ENCODE assay signal across 20 cellular contexts in the genomic region with DNA sequence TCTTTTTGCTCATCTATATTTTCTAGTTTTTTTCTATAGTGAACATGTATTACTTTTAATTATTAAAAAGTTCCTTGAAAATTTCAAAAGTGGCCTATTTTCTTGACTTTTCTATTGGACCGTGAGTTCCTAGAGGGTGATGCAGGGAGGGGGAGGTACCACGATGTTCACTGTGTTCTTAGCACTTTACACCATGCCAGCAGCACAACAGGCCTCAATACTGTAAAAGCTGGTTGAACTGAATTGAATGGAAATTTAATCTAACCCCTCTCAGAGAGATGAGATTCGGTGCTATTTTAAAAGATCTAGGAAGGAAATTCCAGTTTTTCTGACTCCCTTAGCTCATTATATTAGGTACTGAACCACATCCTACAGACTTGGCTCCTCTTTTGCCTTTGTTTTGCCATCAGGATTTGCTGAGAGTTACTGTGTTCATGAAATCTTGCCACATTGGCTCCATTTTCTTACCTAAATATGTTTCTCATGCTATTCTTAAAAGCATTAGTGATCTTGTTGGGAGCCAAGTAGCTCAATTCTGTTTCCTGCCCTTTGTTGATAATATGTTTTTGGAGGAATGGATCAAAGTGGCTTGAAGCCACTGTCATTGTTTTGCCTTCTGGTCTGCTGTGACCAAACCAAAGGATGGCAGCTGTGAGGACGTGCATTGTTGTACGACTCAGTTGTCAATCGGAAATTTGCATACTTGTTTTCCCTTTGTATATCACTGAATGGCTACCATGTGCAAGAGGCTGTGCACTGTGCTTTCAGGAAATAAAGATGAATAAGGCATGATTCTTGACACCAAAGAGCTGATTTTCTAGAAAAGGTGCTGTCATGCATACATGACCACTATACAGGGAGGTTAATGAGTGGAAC. TPM values are rescaled to one million over a fixed set of nuclear protein-coding genes. Genes with fewer than 3 reads are reported as not detected.
DNase-seq lines count a peak whose midpoint lies in the region; ATAC-seq and TF ChIP-seq lines count a peak whose summit lies in the region.
"Had no signal": no experiment of that assay in that cellular context is flagged by ENCODE, and none has a peak within 500 bp of the region (broad histone marks: within the 10 kb centered on the region; RNA-seq: fewer than 3 reads in every experiment).

No MANE protein-coding gene starts in this region.

- ATAC-seq in GM21381 (IDR thresholded peaks at IDR 0.05; ENCODE audit: unreplicated experiment): no peak

- DNase-seq in AG10803 (ENCODE audit: low read depth) (peak; percentile 26), GM23248 (peak; percentile 14), chondrocyte (ENCODE audit: low spot score) (no peak), neural crest cell (ENCODE audit: low read depth, low spot score) (no peak), HPDE6-E6E7 (ENCODE audit: extremely low spot score) (no peak)
- DNase-seq in activated naive CD4-positive, alpha-beta T cell treated with anti-CD3 and anti-CD28 coated beads, Interleukin-2, amount 50 U/mL, for 16 hours: no peak
- DNase-seq: activated CD4-positive, alpha-beta T cell treated with anti-CD3 and anti-CD28 coated beads, Interleukin-2, amount 50 U/mL, for 1 hour; activated T-cell treated with anti-CD3 and anti-CD28 coated beads for 4 hours; anterior cingulate cortex; COR-L47; midbrain; MV-4-11; NCI-H187 treated with DMSO at 0.1 percent for 48 hours; SHP77; stimulated activated CD4-positive, alpha-beta T cell treated with anti-CD3 and anti-CD28 coated beads, Interleukin-12 subunit alpha, Interleukin-12 subunit beta, amount 100 ng/mL, for 4 hours; stimulated activated CD8-positive, alpha-beta memory T cell treated with anti-CD3 and anti-CD28 coated beads, Interleukin-4, amount 100 ng/mL, for 48 hours; T-helper 1 cell had no signal

- no peak overlapping the region for H3K27ac ChIP-seq in GM23248
- H3K27ac ChIP-seq: KMS-11, suprapubic skin had no signal

- peaks cover 35% of the 10 kb centered on the region for H3F3A ChIP-seq in GM23248 (ENCODE audit: insufficient read depth)

- H4K20me1 ChIP-seq in GM23248 (ENCODE audit: insufficient read depth): peaks cover 6% of the 10 kb centered on the region; the same call in 1 of the 2 replicates

- H3K4me3 Mint-ChIP-seq in chondrocyte (ENCODE audit: unreplicated experiment) (no peak overlapping the region), neural crest cell (peak overlapping the region; percentile 48)

- in situ Hi-C loops in GM23248 (cut with MboI): no loop called here

- peaks cover 43% of the 10 kb centered on the region for H3K4me1 ChIP-seq in GM23248 (ENCODE audit: insufficient read depth)

- no peaks in the 10 kb centered on the region for H3K36me3 Mint-ChIP-seq in chondrocyte (ENCODE audit: low read depth)
- H3K36me3 Mint-ChIP-seq in neural crest cell (ENCODE audit: low read depth): peaks cover 2% of the 10 kb centered on the region

- H3K9ac ChIP-seq in GM23248: no peak overlapping the region
- H3K9ac ChIP-seq: KMS-11 had no signal

- peaks cover 99% of the 10 kb centered on the region for H3K79me2 ChIP-seq in GM23248 (ENCODE audit: insufficient read depth)

- H3K36me3 ChIP-seq in GM23248 (ENCODE audit: low read depth): no peaks in the 10 kb centered on the region
- H3K36me3 ChIP-seq: suprapubic skin had no signal

- no peaks in the 10 kb centered on the region for H3K27me3 ChIP-seq in GM23248 (replicated peaks; ENCODE audit: insufficient read depth)
- H3K27me3 ChIP-seq: suprapubic skin had no signal

- TF ChIP-seq CTCF in AG10803 (conservative IDR thresholded peaks at IDR 0.05; ENCODE audit: low read length) (no peak), chondrocyte (IDR thresholded peaks at IDR 0.05) (no peak), neural crest cell (conservative IDR thresholded peaks at IDR 0.05) (no peak)

- no peak overlapping the region for H3K4me2 ChIP-seq in GM23248 (ENCODE audit: unreplicated experiment)
- H3K4me2 ChIP-seq: KMS-11 had no signal

- H3K9me3 ChIP-seq in GM23248 (ENCODE audit: low read depth): no peaks in the 10 kb centered on the region
- H3K9me3 ChIP-seq: suprapubic skin had no signal

- no peak overlapping the region for H2AFZ ChIP-seq in GM23248

- H3K27me3 Mint-ChIP-seq in chondrocyte (ENCODE audit: low read depth) (no peaks in the 10 kb centered on the region), neural crest cell (ENCODE audit: low read depth) (no peaks in the 10 kb centered on the region)

- H3K27ac Mint-ChIP-seq in chondrocyte (ENCODE audit: unreplicated experiment) (peak overlapping the region; percentile 57), neural crest cell (ENCODE audit: unreplicated experiment) (peak overlapping the region; percentile 58)

- WGBS in GM23248 (ENCODE audit: low coverage in 1 of 2, low lambda C conversion rate in 2 of 2, missing lambda C conversion rate in 2 of 2), 2 experiments: 35 to 40% methylated on average over 6 of the region's 6 CpGs

- H3K4me3 ChIP-seq in AG10803 (ENCODE audit: low read length) (no peak overlapping the region), GM23248 (no peak overlapping the region)
- H3K4me3 ChIP-seq: suprapubic skin had no signal

- no peaks in the 10 kb centered on the region for H3K9me2 ChIP-seq in GM23248 (ENCODE audit: insufficient read depth)

- no peaks in the 10 kb centered on the region for H3K9me3 Mint-ChIP-seq in chondrocyte (ENCODE audit: low read depth)
- H3K9me3 Mint-ChIP-seq in neural crest cell: no peaks in the 10 kb centered on the region

- H3K4me1 Mint-ChIP-seq in chondrocyte (ENCODE audit: low read depth) (peaks cover 50% of the 10 kb centered on the region), neural crest cell (peaks cover 74% of the 10 kb centered on the region)

RNA-seq across cellular contexts. Expression of a gene that starts 25.3 kb away (rescaled TPM):
- total RNA-seq in GM23248 (2014; rRNA removed; shearing (Covaris generic)): 197 and 211 TPM in 2 replicates
- 120 and 126 TPM in 2 replicates for polyA plus RNA-seq in GM23248 (2016; fragmentation: Nextera tagmentation; extraction: Ambion mirVana)
- total RNA-seq in chondrocyte: 64.7 to 116 TPM (median 114 TPM) in 3 replicates
- 107 and 116 TPM in 2 replicates for total RNA-seq in neural crest cell

Comparison
In these comparisons a context has a peak if more than half of its experiments do, and no peak if none do; other contexts are left out.
1. DNase-seq: peak in AG10803 (single experiment) and GM23248 (single experiment); none in chondrocyte (single experiment), neural crest cell (single experiment), HPDE6-E6E7 (single experiment) and activated naive CD4-positive, alpha-beta T cell treated with anti-CD3 and anti-CD28 coated beads, Interleukin-2, amount 50 U/mL, for 16 hours (single experiment).